Comparison of ENCODE assay signal across 9 cellular contexts in genomic region chr18:63148449-63149199, GRCh38.
DNase-seq lines count a peak whose midpoint lies in the region; ATAC-seq lines count a peak whose summit lies in the region.
"Had no signal": no experiment of that assay in that cellular context is flagged by ENCODE, and none has a peak within 500 bp of the region (broad histone marks: within the 10 kb centered on the region; RNA-seq: fewer than 3 reads in every experiment).

No MANE protein-coding gene starts in this region.

- no peak overlapping the region for H3K4me3 Mint-ChIP-seq in activated T-helper 1 cell treated with anti-CD3 and anti-CD28 coated beads, Interleukin-12 subunit alpha, Interleukin-12 subunit beta, Interleukin-2, Interleukin-4 antibody, amounts not matched to agents 30 ng/mL and 10 ng/mL and 1 ng/mL, durations not matched to agents 14 hours and 24 hours and 36 hours
- no peak overlapping the region for H3K4me3 Mint-ChIP-seq in stimulated activated naive B cell treated with anti-CD40 and anti-IgM and Interleukin-4, amounts not matched to agents 10 μg/mL and 1 μg/mL and 100 μg/mL, for 72 hours

- H3K27ac Mint-ChIP-seq in activated T-helper 1 cell treated with anti-CD3 and anti-CD28 coated beads, Interleukin-12 subunit alpha, Interleukin-12 subunit beta, Interleukin-2, Interleukin-4 antibody, amounts not matched to agents 30 ng/mL and 10 ng/mL and 1 ng/mL, durations not matched to agents 14 hours and 24 hours and 36 hours = peak overlapping the region; percentile 61
- H3K27ac Mint-ChIP-seq in stimulated activated naive B cell treated with anti-CD40 and anti-IgM and Interleukin-4, amounts not matched to agents 10 μg/mL and 1 μg/mL and 100 μg/mL, for 72 hours = peak overlapping the region; percentile 37

- peaks cover 29% of the 10 kb centered on the region for H3K36me3 Mint-ChIP-seq in activated T-helper 1 cell treated with anti-CD3 and anti-CD28 coated beads, Interleukin-12 subunit alpha, Interleukin-12 subunit beta, Interleukin-2, Interleukin-4 antibody, amounts not matched to agents 30 ng/mL and 10 ng/mL and 1 ng/mL, durations not matched to agents 14 hours and 24 hours and 36 hours (ENCODE audit: low read depth)
- peaks cover 34 to 54% of the 10 kb centered on the region in 2 donors for H3K36me3 Mint-ChIP-seq in stimulated activated naive B cell treated with anti-CD40 and anti-IgM and Interleukin-4, amounts not matched to agents 10 μg/mL and 1 μg/mL and 100 μg/mL, for 72 hours

- no peaks in the 10 kb centered on the region for H3K27me3 Mint-ChIP-seq in activated T-helper 1 cell treated with anti-CD3 and anti-CD28 coated beads, Interleukin-12 subunit alpha, Interleukin-12 subunit beta, Interleukin-2, Interleukin-4 antibody, amounts not matched to agents 30 ng/mL and 10 ng/mL and 1 ng/mL, durations not matched to agents 14 hours and 24 hours and 36 hours (ENCODE audit: insufficient read depth)
- H3K27me3 Mint-ChIP-seq in stimulated activated naive B cell treated with anti-CD40 and anti-IgM and Interleukin-4, amounts not matched to agents 10 μg/mL and 1 μg/mL and 100 μg/mL, for 72 hours = no peaks in the 10 kb centered on the region

- DNase-seq in H4 (ENCODE audit: low spot score) = peak; percentile 65
- no peak for DNase-seq in activated T-helper 1 cell treated with anti-CD3 and anti-CD28 coated beads, Interleukin-12 subunit alpha, Interleukin-12 subunit beta, Interleukin-2, Interleukin-4 antibody, amounts not matched to agents 30 ng/mL and 10 ng/mL and 1 ng/mL, durations not matched to agents 14 hours and 24 hours and 36 hours (ENCODE audit: low spot score)
- DNase-seq in Right ventricle myocardium superior = peak; percentile 51
- DNase-seq in stimulated activated naive B cell treated with anti-CD40 and anti-IgM and Interleukin-4, amounts not matched to agents 10 μg/mL and 1 μg/mL and 100 μg/mL, for 72 hours = no peak
- DNase-seq in AML-193 (lab: John Stamatoyannopoulos, UW) = no peak
- DNase-seq: heart right ventricle, MM.1S had no signal

- intact Hi-C loops in activated T-helper 1 cell treated with anti-CD3 and anti-CD28 coated beads, Interleukin-12 subunit alpha, Interleukin-12 subunit beta, Interleukin-2, Interleukin-4 antibody, amounts not matched to agents 30 ng/mL and 10 ng/mL and 1 ng/mL, durations not matched to agents 14 hours and 24 hours and 36 hours (cut with micrococcal nuclease) = no loop called here
- intact Hi-C loops in Right ventricle myocardium superior (cut with DNase I) = no loop called here

- H3K4me1 Mint-ChIP-seq in activated T-helper 1 cell treated with anti-CD3 and anti-CD28 coated beads, Interleukin-12 subunit alpha, Interleukin-12 subunit beta, Interleukin-2, Interleukin-4 antibody, amounts not matched to agents 30 ng/mL and 10 ng/mL and 1 ng/mL, durations not matched to agents 14 hours and 24 hours and 36 hours (ENCODE audit: low read depth) = peaks cover 45% of the 10 kb centered on the region
- H3K4me1 Mint-ChIP-seq in stimulated activated naive B cell treated with anti-CD40 and anti-IgM and Interleukin-4, amounts not matched to agents 10 μg/mL and 1 μg/mL and 100 μg/mL, for 72 hours = peaks cover 58 to 83% of the 10 kb centered on the region in 2 donors

- ATAC-seq in Right ventricle myocardium superior (ENCODE audit: poor library complexity) = peak; percentile 84
- no peak for ATAC-seq in stimulated activated naive B cell treated with anti-CD40 and anti-IgM and Interleukin-4, amounts not matched to agents 10 μg/mL and 1 μg/mL and 100 μg/mL, for 72 hours (replicated peaks)
- no peak for ATAC-seq in GM21619 (IDR thresholded peaks at IDR 0.05; ENCODE audit: unreplicated experiment)
- ATAC-seq in HG03097 (IDR thresholded peaks at IDR 0.05; ENCODE audit: low FRiP score, unreplicated experiment) = no peak

- H3K9me3 Mint-ChIP-seq in activated T-helper 1 cell treated with anti-CD3 and anti-CD28 coated beads, Interleukin-12 subunit alpha, Interleukin-12 subunit beta, Interleukin-2, Interleukin-4 antibody, amounts not matched to agents 30 ng/mL and 10 ng/mL and 1 ng/mL, durations not matched to agents 14 hours and 24 hours and 36 hours = no peaks in the 10 kb centered on the region
- H3K9me3 Mint-ChIP-seq in stimulated activated naive B cell treated with anti-CD40 and anti-IgM and Interleukin-4, amounts not matched to agents 10 μg/mL and 1 μg/mL and 100 μg/mL, for 72 hours = peaks cover 0 to 2% of the 10 kb centered on the region in 2 donors

Comparison
In these comparisons a context has a peak if more than half of its experiments do, and no peak if none do; other contexts are left out.
1. DNase-seq: peak in H4 (single experiment) and Right ventricle myocardium superior (single experiment); none in activated T-helper 1 cell treated with anti-CD3 and anti-CD28 coated beads, Interleukin-12 subunit alpha, Interleukin-12 subunit beta, Interleukin-2, Interleukin-4 antibody, amounts not matched to agents 30 ng/mL and 10 ng/mL and 1 ng/mL, durations not matched to agents 14 hours and 24 hours and 36 hours (single experiment), stimulated activated naive B cell treated with anti-CD40 and anti-IgM and Interleukin-4, amounts not matched to agents 10 μg/mL and 1 μg/mL and 100 μg/mL, for 72 hours (single experiment) and AML-193 (0 of 2).